In the genomic region with DNA sequence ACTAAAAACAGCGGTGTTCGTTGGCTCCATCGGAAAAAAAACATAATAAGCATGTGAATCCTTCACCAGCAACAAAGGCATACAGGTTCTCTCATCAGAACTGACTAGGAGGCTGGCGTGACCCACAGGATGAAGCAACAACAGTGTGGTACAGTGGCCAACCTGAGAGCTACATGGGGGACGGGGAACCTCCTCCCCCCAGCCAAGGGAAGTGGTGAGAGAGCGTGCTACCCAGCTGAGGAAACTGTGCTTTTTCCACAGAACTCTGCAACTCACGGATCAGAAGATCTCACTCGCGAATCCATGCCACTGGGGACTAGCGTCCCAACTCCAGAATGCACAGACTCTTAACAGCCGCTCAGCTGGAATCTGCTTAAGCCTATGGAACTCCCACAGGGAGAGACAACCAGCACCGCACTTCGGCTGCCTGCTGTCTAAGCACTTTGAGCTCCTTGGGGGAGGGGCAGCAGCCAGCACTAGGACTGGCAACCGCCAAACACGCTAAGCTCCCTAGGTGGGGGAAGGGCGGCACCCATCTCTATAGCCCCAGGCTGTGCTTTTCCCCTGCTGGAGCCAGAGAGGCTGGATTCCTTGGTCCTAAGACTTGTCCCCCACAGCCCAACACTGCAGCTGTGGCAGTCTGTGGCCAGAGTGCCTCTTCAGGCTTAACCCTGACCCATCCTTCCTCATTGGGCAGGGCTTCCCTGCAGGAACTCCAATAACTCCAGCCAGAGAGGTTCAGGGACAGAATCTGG, we compare ENCODE assay signal across 13 cellular contexts.
DNase-seq lines count a peak whose midpoint lies in the region; ATAC-seq, FAIRE-seq and TF ChIP-seq lines count a peak whose summit lies in the region.
"Had no signal": no experiment of that assay in that cellular context is flagged by ENCODE, and none has a peak within 500 bp of the region (broad histone marks: within the 10 kb centered on the region; RNA-seq: fewer than 3 reads in every experiment).

No MANE protein-coding gene starts in this region.

- TF ChIP-seq CTCF in nephron progenitor cell (IDR thresholded peaks at IDR 0.05) = no peak

- H3K9me3 Mint-ChIP-seq in nephron progenitor cell = peaks cover 33% of the 10 kb centered on the region

- H3K27me3 Mint-ChIP-seq in nephron progenitor cell (ENCODE audit: low read depth, poor library complexity) = no peaks in the 10 kb centered on the region
- H3K27me3 Mint-ChIP-seq: CD4-positive, alpha-beta T cell had no signal

- TF ChIP-seq POLR2A in GM12892 (IDR thresholded peaks at IDR 0.05; ENCODE audit: low read depth, low read length) = no peak

- H3K4me3 Mint-ChIP-seq in nephron progenitor cell = peak overlapping the region; percentile 11
- H3K4me3 Mint-ChIP-seq: CD4-positive, alpha-beta T cell; stimulated activated effector memory CD8-positive, alpha-beta T cell treated with anti-CD3 and anti-CD28 coated beads, Interleukin-12 subunit alpha, Interleukin-12 subunit beta, amount 100 ng/mL, for 72 hours had no signal

- DNase-seq in NCI-H1417 treated with DMSO at 0.1 percent for 48 hours (lab: John Stamatoyannopoulos, UW) (peak; percentile 9), amniotic epithelial cell (ENCODE audit: low read depth) (peak; percentile 75), nephron progenitor cell (peak; percentile 57), hypothalamus (lab: John Stamatoyannopoulos, UW) (no peak), GM12892 (ENCODE audit: insufficient read length) (no peak), epidermal melanocyte (ENCODE audit: insufficient read length, low spot score) (no peak)
- no peak for DNase-seq in activated effector memory CD4-positive, alpha-beta T cell treated with Interleukin-2 at 50 U/mL for 16 hours
- DNase-seq: activated gamma-delta T cell; CD4-positive, alpha-beta T cell; foreskin keratinocyte; KG1 had no signal

- FAIRE-seq in GM12892 (lab: Jason Lieb, UNC) = no peak

- ATAC-seq in GM19463 (IDR thresholded peaks at IDR 0.05; ENCODE audit: unreplicated experiment) = peak; percentile 29
- ATAC-seq: foreskin keratinocyte; stimulated activated effector memory CD8-positive, alpha-beta T cell treated with anti-CD3 and anti-CD28 coated beads, Interleukin-12 subunit alpha, Interleukin-12 subunit beta, amount 100 ng/mL, for 72 hours had no signal

- H3K36me3 Mint-ChIP-seq in nephron progenitor cell (ENCODE audit: low read depth) = peaks cover 22% of the 10 kb centered on the region
- H3K36me3 Mint-ChIP-seq: stimulated activated effector memory CD8-positive, alpha-beta T cell treated with anti-CD3 and anti-CD28 coated beads, Interleukin-12 subunit alpha, Interleukin-12 subunit beta, amount 100 ng/mL, for 72 hours had no signal

- H3K27ac Mint-ChIP-seq in nephron progenitor cell = no peak overlapping the region
- H3K27ac Mint-ChIP-seq: CD4-positive, alpha-beta T cell; stimulated activated effector memory CD8-positive, alpha-beta T cell treated with anti-CD3 and anti-CD28 coated beads, Interleukin-12 subunit alpha, Interleukin-12 subunit beta, amount 100 ng/mL, for 72 hours had no signal

- H3K4me1 Mint-ChIP-seq in nephron progenitor cell = peaks cover 24% of the 10 kb centered on the region
- H3K4me1 Mint-ChIP-seq: stimulated activated effector memory CD8-positive, alpha-beta T cell treated with anti-CD3 and anti-CD28 coated beads, Interleukin-12 subunit alpha, Interleukin-12 subunit beta, amount 100 ng/mL, for 72 hours had no signal

Comparison
In these comparisons a context has a peak if more than half of its experiments do, and no peak if none do; other contexts are left out.
1. DNase-seq: peak in NCI-H1417 treated with DMSO at 0.1 percent for 48 hours (single experiment), amniotic epithelial cell (single experiment) and nephron progenitor cell (single experiment); none in hypothalamus (0 of 51), GM12892 (single experiment), epidermal melanocyte (single experiment) and activated effector memory CD4-positive, alpha-beta T cell treated with Interleukin-2 at 50 U/mL for 16 hours (single experiment).